8 cellular contexts compared by ENCODE assay signal in genomic region chr7:55526770-55527169, GRCh38. TPM values are rescaled to one million over a fixed set of nuclear protein-coding genes. Genes with fewer than 3 reads are reported as not detected.
DNase-seq lines count a peak whose midpoint lies in the region; ATAC-seq lines count a peak whose summit lies in the region.

No MANE protein-coding gene starts in this region.

- H3F3A ChIP-seq in GM23248 (ENCODE audit: insufficient read depth) = peaks cover 6% of the 10 kb centered on the region; the same call in 1 of the 2 replicates

- no peaks in the 10 kb centered on the region for H3K36me3 ChIP-seq in GM23248 (ENCODE audit: low read depth)

- no peak overlapping the region for H3K9ac ChIP-seq in GM23248

- peaks cover 15% of the 10 kb centered on the region for H4K20me1 ChIP-seq in GM23248 (ENCODE audit: insufficient read depth)

- H3K9me3 ChIP-seq in GM23248 (ENCODE audit: low read depth) = no peaks in the 10 kb centered on the region

- no peak overlapping the region for H2AFZ ChIP-seq in GM23248

- peaks cover 100% of the 10 kb centered on the region for H3K79me2 ChIP-seq in GM23248 (ENCODE audit: insufficient read depth)

- peaks cover 5% of the 10 kb centered on the region for H3K4me1 ChIP-seq in GM23248 (ENCODE audit: insufficient read depth)

- H3K9me2 ChIP-seq in GM23248 (ENCODE audit: insufficient read depth) = no peaks in the 10 kb centered on the region

- ATAC-seq in GM21360 (IDR thresholded peaks at IDR 0.05; ENCODE audit: unreplicated experiment) (peak; percentile 55), HG03378 (IDR thresholded peaks at IDR 0.05; ENCODE audit: unreplicated experiment) (peak; percentile 50), GM21717 (IDR thresholded peaks at IDR 0.05; ENCODE audit: unreplicated experiment) (no peak), GM18520 (IDR thresholded peaks at IDR 0.05; ENCODE audit: unreplicated experiment) (no peak), GM19328 (IDR thresholded peaks at IDR 0.05; ENCODE audit: unreplicated experiment) (no peak)

- no peaks in the 10 kb centered on the region for H3K27me3 ChIP-seq in GM23248 (replicated peaks; ENCODE audit: insufficient read depth)

- WGBS in GM23248 (ENCODE audit: low coverage in 1 of 2, low lambda C conversion rate in 2 of 2, missing lambda C conversion rate in 2 of 2), 2 experiments = 88 to 89% methylated on average over 5 of the region's 5 CpGs

- H3K4me2 ChIP-seq in GM23248 (ENCODE audit: unreplicated experiment) = no peak overlapping the region

- peak; percentile 13 for DNase-seq in SK-N-DZ (ENCODE audit: low spot score)
- peak; percentile 54 for DNase-seq in occipital lobe (lab: John Stamatoyannopoulos, UW)
- DNase-seq in GM23248 = no peak

- H3K4me3 ChIP-seq in GM23248 = no peak overlapping the region

- in situ Hi-C loops in GM23248 (cut with MboI) = no loop called here

- H3K27ac ChIP-seq in GM23248 = no peak overlapping the region

RNA-seq across cellular contexts. Expression of gene VOPP1, which starts 45.5 kb away (rescaled TPM):
- 48.1 and 50.4 TPM in 2 replicates for polyA plus RNA-seq in SK-N-DZ (2014; cell fraction: cytosol; rRNA removed)
- polyA plus RNA-seq in SK-N-DZ (2014; cell fraction: nucleus; rRNA removed) = 15.3 and 23.6 TPM in 2 replicates
- 108 TPM for total RNA-seq in occipital lobe
- 86.5 and 106 TPM in 2 replicates for total RNA-seq in GM23248 (2014; rRNA removed; shearing (Covaris generic))
- polyA plus RNA-seq in GM23248 (2016; fragmentation: Nextera tagmentation; extraction: Ambion mirVana) = 27.5 and 27.7 TPM in 2 replicates

Comparison
In these comparisons a context has a peak if more than half of its experiments do, and no peak if none do; other contexts are left out.
1. ATAC-seq: peak in GM21360 (single experiment) and HG03378 (single experiment); none in GM21717 (single experiment), GM18520 (single experiment) and GM19328 (single experiment).